Comparison of ENCODE assay signal across 13 cellular contexts in genomic region chr2:20196053-20196880, GRCh38. TPM values are rescaled to one million over a fixed set of nuclear protein-coding genes. Genes with fewer than 3 reads are reported as not detected.
A peak's percentile ranks its signal among the peaks of the same experiment; 100 is the strongest.
DNase-seq lines count a peak whose midpoint lies in the region; ATAC-seq and TF ChIP-seq lines count a peak whose summit lies in the region.
"Had no signal": no experiment of that assay in that cellular context is flagged by ENCODE, and none has a peak within 500 bp of the region (broad histone marks: within the 10 kb centered on the region; RNA-seq: fewer than 3 reads in every experiment).

No MANE protein-coding gene starts in this region.

- DNase-seq in Right ventricle myocardium inferior (ENCODE audit: missing footprints) (peak; percentile 13), heart left ventricle (no peak), Peyer's patch (peak in 2 of 3 donors; percentile 78 to 82), lung (ENCODE audit: low spot score) (peak; percentile 79), middle frontal gyrus (ENCODE audit: extremely low spot score, low spot score) (no peak), ascending aorta (ENCODE audit: low spot score in 2 of 2) (no peak), DMS 273 (lab: John Stamatoyannopoulos, UW; ENCODE audit: unreplicated experiment) (no peak)
- DNase-seq: activated CD4-positive, alpha-beta T cell treated with anti-CD3 and anti-CD28 coated beads for 48 hours; KBM-7; naive B cell; NCI-H526 had no signal

- 80 to 92% (median 87%) methylated on average over 16 of the region's 16 CpGs for WGBS in heart left ventricle, 4 donors
- WGBS in lung, 2 donors, result 68 to 88% methylated on average over 16 of the region's 16 CpGs

- no peaks in the 10 kb centered on the region for H3K9me3 ChIP-seq in heart left ventricle
- no peaks in the 10 kb centered on the region for H3K9me3 ChIP-seq in Peyer's patch
- H3K9me3 ChIP-seq in lung (ENCODE audit: control insufficient read depth in 2 of 2, insufficient read depth in 1 of 2, low read length in 1 of 2), result no peaks in the 10 kb centered on the region
- H3K9me3 ChIP-seq in ascending aorta, result no peaks in the 10 kb centered on the region

- H3K4me3 ChIP-seq in heart left ventricle (no peak overlapping the region), Peyer's patch (peak overlapping the region in 2 of 4 donors; percentile 22 to 31), lung (no peak overlapping the region), ascending aorta (no peak overlapping the region)

- TF ChIP-seq CTCF in heart left ventricle (IDR thresholded peaks at IDR 0.05), result no peak
- TF ChIP-seq CTCF in Peyer's patch (IDR thresholded peaks at IDR 0.05), result no peak
- TF ChIP-seq CTCF in lung (IDR thresholded peaks at IDR 0.05; ENCODE audit: control extremely low read depth, extremely low read depth), result no peak
- no peak for TF ChIP-seq CTCF in ascending aorta (IDR thresholded peaks at IDR 0.05)

- ATAC-seq in Right ventricle myocardium inferior (no peak), heart left ventricle (no peak), lung (ENCODE audit: insufficient read depth, low FRiP score) (peak; percentile 47), GM19455 (IDR thresholded peaks at IDR 0.05; ENCODE audit: unreplicated experiment) (no peak)
- ATAC-seq: SK-N-SH treated with all-trans-retinoic acid at 6 μM for 48 hours had no signal

- intact Hi-C loops in Right ventricle myocardium inferior (cut with DNase I) (no loop called here), heart left ventricle (cut with DNase I) (no loop called here), ascending aorta (cut with DNase I) (no loop called here)

- no peaks in the 10 kb centered on the region for H3K36me3 ChIP-seq in heart left ventricle
- H3K36me3 ChIP-seq in Peyer's patch, result no peaks in the 10 kb centered on the region
- no peaks in the 10 kb centered on the region for H3K36me3 ChIP-seq in lung (ENCODE audit: control insufficient read depth in 2 of 2, insufficient read depth in 2 of 2, low read length in 2 of 2)
- H3K36me3 ChIP-seq in ascending aorta, result no peaks in the 10 kb centered on the region

- no peak overlapping the region for H3K27ac ChIP-seq in heart left ventricle
- H3K27ac ChIP-seq in Peyer's patch, result peak overlapping the region in 3 of 4 donors; percentile 78 to 91 (median 89)
- peak overlapping the region in 1 of 2 donors; percentile 69 for H3K27ac ChIP-seq in lung (ENCODE audit: low read depth in 1 of 2, low read length in 1 of 2)
- H3K27ac ChIP-seq in ascending aorta, result no peak overlapping the region

- no peak for TF ChIP-seq POLR2A in heart left ventricle (IDR thresholded peaks at IDR 0.05)
- peak in 1 of 2 donors; percentile 29 for TF ChIP-seq POLR2A in Peyer's patch (IDR thresholded peaks at IDR 0.05)

- no peaks in the 10 kb centered on the region for H3K4me1 ChIP-seq in heart left ventricle
- peaks cover 0 to 37% (median 0%) of the 10 kb centered on the region in 4 donors for H3K4me1 ChIP-seq in Peyer's patch
- peaks cover 0 to 5% of the 10 kb centered on the region in 2 donors for H3K4me1 ChIP-seq in lung (ENCODE audit: control insufficient read depth in 2 of 2, insufficient read depth in 2 of 2, low read length in 2 of 2)
- H3K4me1 ChIP-seq in ascending aorta, result no peaks in the 10 kb centered on the region

- H3K27me3 ChIP-seq in heart left ventricle, result no peaks in the 10 kb centered on the region
- no peaks in the 10 kb centered on the region for H3K27me3 ChIP-seq in Peyer's patch
- H3K27me3 ChIP-seq in lung (ENCODE audit: control insufficient read depth, insufficient read depth), result no peaks in the 10 kb centered on the region
- H3K27me3 ChIP-seq in ascending aorta, result no peaks in the 10 kb centered on the region

RNA-seq across cellular contexts. Expression of gene SDC1, which starts 28.7 kb away (rescaled TPM):
- total RNA-seq in Right ventricle myocardium inferior (0.68 TPM), heart left ventricle (1 to 10 TPM in 1 of 9 donors, under 1 TPM in 7, not detected in 1; 0.20 to 2.2 (median 0.39) TPM), Peyer's patch (100 to 1,000 TPM in 3 of 4 donors, 10 to 100 TPM in 1; 25.6 to 343 (median 197) TPM), lung (100 to 1,000 TPM; 232 to 234 TPM), ascending aorta (0.32 TPM)
- polyA plus RNA-seq in heart left ventricle (under 1 TPM; 0.15 to 0.28 TPM), lung (100 to 1,000 TPM in 1 of 2 donors, 10 to 100 TPM in 1; 94.1 to 113 TPM)

Comparison
In these comparisons a context has a peak if more than half of its experiments do, and no peak if none do; other contexts are left out.
1. DNase-seq: peak in Right ventricle myocardium inferior (single experiment), Peyer's patch (2 of 3) and lung (single experiment); none in heart left ventricle (0 of 5), middle frontal gyrus (single experiment), ascending aorta (0 of 2) and DMS 273 (single experiment).
2. H3K27ac ChIP-seq: peak in Peyer's patch (3 of 4); none in heart left ventricle (0 of 12) and ascending aorta (0 of 2).
3. RNA of gene SDC1, which starts 28.7 kb away (total RNA-seq): 232 to 234 TPM in lung and 25.6 to 343 TPM in Peyer's patch; 0.68 TPM in Right ventricle myocardium inferior (single experiment), 0.20 to 2.2 TPM in heart left ventricle and 0.32 TPM in ascending aorta (single experiment); every median in the first group is over 4 times any median in the second.